ENCODE assay signal across 11 cellular contexts in the genomic region with DNA sequence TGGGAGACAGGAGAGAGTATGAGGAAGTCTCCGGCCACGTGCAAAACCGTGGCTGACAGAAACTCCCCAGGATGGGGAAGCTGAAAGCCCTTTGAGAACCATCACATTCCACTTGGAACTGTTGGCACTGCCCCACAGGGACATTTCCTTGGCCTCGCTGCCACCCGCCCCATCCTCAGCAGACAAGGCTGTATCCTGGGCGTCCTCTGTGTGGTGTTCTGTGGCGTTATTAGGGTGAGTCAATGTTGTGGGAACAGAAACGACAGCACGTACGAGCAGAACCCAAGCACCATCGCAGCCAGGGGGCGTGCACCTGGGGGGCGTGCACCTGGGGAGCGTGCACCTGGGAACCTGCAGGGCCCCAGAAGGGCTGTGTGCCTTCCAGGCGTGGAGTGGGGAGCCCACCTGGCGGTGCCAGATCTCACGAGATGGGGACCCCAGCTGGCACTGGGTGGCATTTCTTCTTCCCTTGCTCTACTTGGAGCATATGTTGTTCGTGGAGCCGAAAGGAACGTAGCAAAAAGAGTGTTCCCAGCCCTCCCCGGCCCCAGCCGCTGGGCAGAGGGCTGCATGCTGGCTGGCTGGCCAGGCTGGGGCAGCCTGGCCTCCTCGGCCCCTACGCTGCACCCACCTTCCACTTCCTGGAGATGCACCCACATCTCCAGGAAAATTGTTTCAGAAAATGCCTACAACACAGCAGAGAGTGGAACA. TPM values are rescaled to one million over a fixed set of nuclear protein-coding genes. Genes with fewer than 3 reads are reported as not detected.
DNase-seq lines count a peak whose midpoint lies in the region; ATAC-seq, FAIRE-seq and TF ChIP-seq lines count a peak whose summit lies in the region.
"Had no signal": no experiment of that assay in that cellular context is flagged by ENCODE, and none has a peak within 500 bp of the region (broad histone marks: within the 10 kb centered on the region; RNA-seq: fewer than 3 reads in every experiment).

No MANE protein-coding gene starts in this region.

- POLR2A ChIA-PET in GM12878 (lab: Charles Lee): interaction anchor here (1.2 kb wide), 1 partner anchor 23 kb away, joined by 6 read pairs; no protein-coding TSS in a partner anchor

- 6% methylated on average over 24 of the region's 24 CpGs for WGBS in GM12878 (ENCODE audit: insufficient coverage, insufficient replicate concordance, low lambda C conversion rate, missing lambda C conversion rate)
- 65 to 75% methylated on average over 24 of the region's 24 CpGs for WGBS in GM23248 (ENCODE audit: low coverage in 1 of 2, low lambda C conversion rate in 2 of 2, missing lambda C conversion rate in 2 of 2), 2 experiments

- CTCF ChIA-PET in GM12878 (lab: Yijun Ruan, JAX): interaction anchor here (0.9 to 2.2 kb wide), 11 partner anchors 10 to 305 kb away, joined by 3 to 11 read pairs (median 4); a partner anchor contains a TSS

- TF ChIP-seq CTCF in GM12878 (IDR thresholded peaks at IDR 0.05 in 2 of 3, conservative IDR thresholded peaks at IDR 0.05 in 1 of 3; ENCODE audit: control insufficient read depth in 2 of 3, extremely low read depth in 1 of 3, insufficient read depth in 1 of 3, low read depth in 3 of 3, low read length in 3 of 3): peak; percentile 11 to 23 (median 18); a peak in 4 of 6 replicates

- intact Hi-C loops in GM12878 (cut with micrococcal nuclease; ENCODE audit: unreplicated experiment): no loop called here

- no peaks in the 10 kb centered on the region for H3K9me3 Mint-ChIP-seq in naive B cell

- H3K27me3 ChIP-seq in GM12878 (replicated peaks in 1 of 2; ENCODE audit: control insufficient read depth in 2 of 2, insufficient read depth in 2 of 2, low read length in 1 of 2) (no peaks in the 10 kb centered on the region; a peak in 1 of 4 replicates), GM23248 (replicated peaks; ENCODE audit: insufficient read depth) (no peaks in the 10 kb centered on the region)

- H3K36me3 Mint-ChIP-seq in naive B cell: no peaks in the 10 kb centered on the region

- in situ Hi-C loops in GM12878 (cut with MboI) (no loop called here), GM23248 (cut with MboI) (no loop called here)

- H3K4me1 ChIP-seq in GM12878 (ENCODE audit: control insufficient read depth, insufficient read depth, low read length) (peaks cover 16% of the 10 kb centered on the region), GM23248 (ENCODE audit: insufficient read depth) (no peaks in the 10 kb centered on the region)

- no peaks in the 10 kb centered on the region for H3K9me2 ChIP-seq in GM23248 (ENCODE audit: insufficient read depth)

- H3K27me3 Mint-ChIP-seq in naive B cell: peaks cover 0 to 7% (median 3%) of the 10 kb centered on the region in 3 donors

- H3K9ac ChIP-seq in GM12878 (ENCODE audit: control insufficient read depth, insufficient read depth, low read length) (no peak overlapping the region; the same call in 1 of the 2 replicates), GM23248 (no peak overlapping the region)

- peak overlapping the region; percentile 97 to 99 (median 98) for H3K27ac Mint-ChIP-seq in naive B cell

- H3K4me3 Mint-ChIP-seq in naive B cell: peak overlapping the region; percentile 81 to 94 (median 91)

- H3K4me2 ChIP-seq in GM12878 (ENCODE audit: control insufficient read depth, insufficient read depth) (peak overlapping the region; percentile 78), GM23248 (ENCODE audit: unreplicated experiment) (no peak overlapping the region)

- peak; percentile 36 for ATAC-seq in HG02973 (IDR thresholded peaks at IDR 0.05; ENCODE audit: unreplicated experiment)
- ATAC-seq in GM12878: peak; percentile 77
- ATAC-seq in naive B cell (ENCODE audit: low read depth in 2 of 2): peak; percentile 54 to 60

- no peak for TF ChIP-seq RAD21 in GM12878 (IDR thresholded peaks at IDR 0.05; ENCODE audit: insufficient read depth, low read depth, low read length)

- H2AFZ ChIP-seq in GM12878 (ENCODE audit: control insufficient read depth, low read depth, low read length) (peak overlapping the region; percentile 75), GM23248 (no peak overlapping the region)

- H3K79me2 ChIP-seq in GM12878 (ENCODE audit: control insufficient read depth, insufficient read depth, low read length): no peaks in the 10 kb centered on the region
- H3K79me2 ChIP-seq in GM23248 (ENCODE audit: insufficient read depth): no peaks in the 10 kb centered on the region

- peak; percentile 30 for DNase-seq in Daoy (ENCODE audit: low read depth)
- DNase-seq in GM12878 (ENCODE audit: low read depth, low spot score): no peak
- DNase-seq in naive B cell: peak; percentile 78
- no peak for DNase-seq in T-helper 1 cell
- no peak for DNase-seq in NCI-H748 treated with DMSO at 0.1 percent for 48 hours (lab: John Stamatoyannopoulos, UW)
- no peak for DNase-seq in GM23248
- no peak for DNase-seq in NCI-H748 (lab: John Stamatoyannopoulos, UW; ENCODE audit: unreplicated experiment)
- DNase-seq: activated naive CD4-positive, alpha-beta T cell had no signal

- no peaks in the 10 kb centered on the region for H3F3A ChIP-seq in GM23248 (ENCODE audit: insufficient read depth)

- H3K27ac ChIP-seq in GM12878 (ENCODE audit: control insufficient read depth, insufficient read depth): peak overlapping the region; percentile 15; the same call in 1 of the 2 replicates
- H3K27ac ChIP-seq in GM23248: no peak overlapping the region

- H3K9me3 ChIP-seq in GM12878 (replicated peaks; ENCODE audit: control insufficient read depth, insufficient read depth, low read length) (no peaks in the 10 kb centered on the region), GM23248 (ENCODE audit: low read depth) (no peaks in the 10 kb centered on the region)

- H3K4me1 Mint-ChIP-seq in naive B cell: peaks cover 36 to 66% (median 60%) of the 10 kb centered on the region in 3 donors

- SMC1A ChIA-PET in GM12878 (lab: Charles Lee; ENCODE audit: uncharacterized antibody, unreplicated experiment): interaction anchor here (0.9 to 2.3 kb wide), 6 partner anchors 23 to 263 kb away, joined by 3 to 13 read pairs (median 4); no protein-coding TSS in a partner anchor

- H3K36me3 ChIP-seq in GM12878 (ENCODE audit: control insufficient read depth in 2 of 2, insufficient read depth in 2 of 2, low read length in 1 of 2) (no peaks in the 10 kb centered on the region), GM23248 (ENCODE audit: low read depth) (no peaks in the 10 kb centered on the region)

- RAD21 ChIA-PET in GM12878 (lab: Charles Lee; ENCODE audit: unreplicated experiment): interaction anchor here (1.0 to 1.7 kb wide), 6 partner anchors 22 to 40 kb away, joined by 3 to 10 read pairs (median 4); no protein-coding TSS in a partner anchor

- no TSS peak for BruUV-seq in GM12878 (replicated peaks; lab: Mats Ljungman, UMichigan)

- H4K20me1 ChIP-seq in GM12878 (ENCODE audit: control insufficient read depth, insufficient read depth) (no peaks in the 10 kb centered on the region), GM23248 (ENCODE audit: insufficient read depth) (no peaks in the 10 kb centered on the region)

- TF ChIP-seq POLR2A in GM12878 (IDR thresholded peaks at IDR 0.05; ENCODE audit: low read depth, low read length): no peak

- no peak for TF ChIP-seq EP300 in GM12878 (IDR thresholded peaks at IDR 0.05; ENCODE audit: borderline replicate concordance in 1 of 2, control insufficient read depth in 1 of 2, low read depth in 2 of 2, low read length in 2 of 2)

- no peak for FAIRE-seq in GM12878 (lab: Jason Lieb, UNC)

- H3K4me3 ChIP-seq in GM12878 (peak overlapping the region; percentile 41; the same call in 1 of the 2 replicates), GM23248 (no peak overlapping the region)

TF ChIP-seq in GM12878, 131 proteins besides CTCF, POLR2A, EP300 and RAD21:
- TF ChIP-seq SMARCA5 (IDR thresholded peaks at IDR 0.05): 0 out of 2 replicates have a peak, but pooled peaks have one; percentile 26
- TF ChIP-seq SPI1 (IDR thresholded peaks at IDR 0.05; ENCODE audit: borderline replicate concordance, insufficient read depth, low read depth, low read length): peak; percentile 21; the same call in 1 of the 2 replicates
- peak; percentile 55; the same call in 1 of the 2 replicates for TF ChIP-seq TCF3 (IDR thresholded peaks at IDR 0.05; ENCODE audit: borderline replicate concordance, insufficient read depth, low read depth, low read length)
- TF ChIP-seq TCF12 (IDR thresholded peaks at IDR 0.05; ENCODE audit: low read depth, low read length): peak; percentile 72; the same call in 1 of the 2 replicates
- TF ChIP-seq LARP7 (IDR thresholded peaks at IDR 0.05): peak; percentile 45; the same call in 1 of the 2 replicates
- TF ChIP-seq CBX3 (IDR thresholded peaks at IDR 0.05; ENCODE audit: borderline replicate concordance, low read depth): no peak

RNA-seq across cellular contexts. Expression of a gene that starts 35.4 kb away (rescaled TPM):
- total RNA-seq in Daoy (2014; rRNA removed; shearing (Covaris generic)): 0.17 and 0.51 TPM in 2 replicates
- total RNA-seq in GM12878 (2013; cell fraction: nucleolus; rRNA removed): 9.2 and 10.3 TPM in 2 replicates
- total RNA-seq in GM12878 (2014; rRNA removed): 0.16 and 0.34 TPM in 2 replicates
- 0.13 and 0.32 TPM in 2 replicates for total RNA-seq in GM12878 (2014; rRNA removed; fragmentation: Illumina TruSeq; extraction: Trizol)
- 0.29 and 0.36 TPM in 2 replicates for total RNA-seq in GM12878 (2021)
- 0.22 TPM for polyA plus RNA-seq in GM12878 (2011; ENCODE audit: low read depth)
- polyA plus RNA-seq in GM12878 (2011; rRNA removed): 0.84 and 1.3 TPM in 2 replicates
- 1.8 and 1.9 TPM in 2 replicates for polyA plus RNA-seq in GM12878 (2011; cell fraction: cytosol; rRNA removed)
- 2.5 and 2.6 TPM in 2 replicates for polyA plus RNA-seq in GM12878 (2011; cell fraction: nucleus; rRNA removed)
- 0.69 and 0.70 TPM in 2 replicates for polyA plus RNA-seq in GM12878 (2012)
- 0.13 and 0.24 TPM in 2 replicates for polyA plus RNA-seq in GM12878 (2014; fragmentation: Illumina TruSeq; extraction: Trizol)
- polyA plus RNA-seq in GM12878 (2014; fragmentation: Nextera tagmentation; extraction: Ambion mirVana): not detected
- 0.10 and 0.15 TPM in 2 replicates for polyA plus RNA-seq in GM12878 (2014; rRNA removed)
- under 1 TPM in 1 of 2 experiments, not detected in 1; 0.20 TPM for polyA plus RNA-seq in GM12878 (2016; fragmentation: Nextera tagmentation; extraction: Ambion mirVana)
- polyA minus RNA-seq in GM12878 (2011; rRNA and poly(A)+ RNA removed): 2.0 and 2.9 TPM in 2 replicates
- polyA minus RNA-seq in GM12878 (2011; cell fraction: cytosol; rRNA and poly(A)+ RNA removed): 0.73 and 3.9 TPM in 2 replicates
- 0.96 and 0.97 TPM in 2 replicates for polyA minus RNA-seq in GM12878 (2011; cell fraction: nucleus; rRNA and poly(A)+ RNA removed)
- under 1 TPM in 4 of 6 donors, not detected in 2; 0.47 to 0.93 (median 0.62) TPM for polyA plus RNA-seq in naive B cell (ENCODE audit: low read depth in 6 of 6)
- total RNA-seq in GM23248 (2014; rRNA removed; shearing (Covaris generic)): not detected in 2 replicates
- not detected in 2 replicates for polyA plus RNA-seq in GM23248 (2016; fragmentation: Nextera tagmentation; extraction: Ambion mirVana)
- total RNA-seq: myocyte, SK-MEL-5 had no signal

Comparison
In these comparisons a context has a peak if more than half of its experiments do, and no peak if none do; other contexts are left out.
1. DNase-seq: peak in Daoy (single experiment) and naive B cell (single experiment); none in GM12878 (single experiment), T-helper 1 cell (0 of 5), NCI-H748 treated with DMSO at 0.1 percent for 48 hours (single experiment), GM23248 (single experiment) and NCI-H748 (single experiment).
2. Peak in every context shown above with its lines, with median percentiles within 50 percentile points of each other: ATAC-seq.